Comparison of ENCODE assay signal across 22 cellular contexts in the genomic region with DNA sequence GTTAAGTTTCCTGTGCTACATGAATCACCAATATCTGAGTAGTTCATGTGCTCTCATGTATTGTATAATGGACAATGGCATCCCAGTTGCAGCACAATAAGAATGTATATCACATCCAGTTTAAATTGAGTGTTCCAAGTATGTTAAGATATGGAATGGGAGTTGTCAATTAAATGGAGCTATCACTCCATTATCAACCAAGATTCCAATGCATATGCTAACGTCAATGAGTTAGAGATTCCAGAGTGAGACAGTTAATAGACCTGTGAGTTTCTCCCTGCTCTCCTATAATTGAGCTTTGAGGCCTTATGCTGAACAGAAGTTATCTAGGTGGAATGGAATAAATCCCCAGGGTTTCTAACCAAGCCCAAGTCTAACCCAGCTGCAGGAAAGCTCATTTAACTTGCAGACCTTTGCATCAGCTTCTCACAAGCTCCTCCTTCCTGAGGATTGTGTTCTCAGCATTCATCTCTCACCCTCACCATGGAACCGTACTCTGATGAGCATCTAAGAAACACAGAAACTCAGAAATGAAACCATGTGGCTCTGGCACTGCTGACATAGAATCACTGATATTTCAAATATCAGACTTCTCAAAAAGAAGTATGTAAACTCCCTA.
DNase-seq lines count a peak whose midpoint lies in the region; TF ChIP-seq lines count a peak whose summit lies in the region.
"Had no signal": no experiment of that assay in that cellular context is flagged by ENCODE, and none has a peak within 500 bp of the region (broad histone marks: within the 10 kb centered on the region; RNA-seq: fewer than 3 reads in every experiment).

No MANE protein-coding gene starts in this region.

- H3K36me3 ChIP-seq in CD8-positive, alpha-beta memory T cell (ENCODE audit: insufficient read depth, low read length): no peaks in the 10 kb centered on the region
- H3K36me3 ChIP-seq: spleen, upper lobe of left lung, WERI-Rb-1 had no signal

- peak overlapping the region in 1 of 8 donors; percentile 50 for H3K27ac Mint-ChIP-seq in CD8-positive, alpha-beta memory T cell
- H3K27ac Mint-ChIP-seq: activated CD4-positive, alpha-beta memory T cell treated with anti-CD3 and anti-CD28 coated beads for 36 hours; activated naive CD8-positive, alpha-beta T cell treated with anti-CD3 and anti-CD28 coated beads for 36 hours; CD14-positive monocyte; naive B cell; stimulated activated naive B cell treated with anti-CD40 and anti-IgM and Interleukin-4, amounts not matched to agents 10 μg/mL and 1 μg/mL and 100 μg/mL, for 72 hours had no signal

- CTCF ChIA-PET in HEK293T (lab: Yijun Ruan, JAX): interaction anchor here (1.1 kb wide), 1 partner anchor 489 kb away, joined by 4 read pairs; no protein-coding TSS in a partner anchor
- CTCF ChIA-PET in CD8-positive, alpha-beta memory T cell (lab: Charles Lee): interaction anchor here (1.4 kb wide), 1 partner anchor 14 kb away, joined by 4 read pairs; no protein-coding TSS in a partner anchor

- H3K36me3 Mint-ChIP-seq in CD8-positive, alpha-beta memory T cell: no peaks in the 10 kb centered on the region
- H3K36me3 Mint-ChIP-seq: activated CD4-positive, alpha-beta memory T cell treated with anti-CD3 and anti-CD28 coated beads for 36 hours; activated naive CD8-positive, alpha-beta T cell treated with anti-CD3 and anti-CD28 coated beads for 36 hours; CD14-positive monocyte; naive B cell; stimulated activated naive B cell treated with anti-CD40 and anti-IgM and Interleukin-4, amounts not matched to agents 10 μg/mL and 1 μg/mL and 100 μg/mL, for 72 hours had no signal

- no peaks in the 10 kb centered on the region for H3K27me3 ChIP-seq in CD8-positive, alpha-beta memory T cell (ENCODE audit: insufficient read depth, low read length, poor library complexity, severe bottlenecking)
- H3K27me3 ChIP-seq: spleen, upper lobe of left lung had no signal

- no peak overlapping the region for H3K4me3 ChIP-seq in skeletal muscle cell (ENCODE audit: low read depth, low read length)
- no peak overlapping the region for H3K4me3 ChIP-seq in CD8-positive, alpha-beta memory T cell (ENCODE audit: low read length)
- H3K4me3 ChIP-seq: spleen, upper lobe of left lung had no signal

- no peaks in the 10 kb centered on the region for H3K4me1 ChIP-seq in CD8-positive, alpha-beta memory T cell (ENCODE audit: insufficient read depth, low read length)
- H3K4me1 ChIP-seq: spleen, upper lobe of left lung had no signal

- H3K9me3 ChIP-seq in CD8-positive, alpha-beta memory T cell (ENCODE audit: low read length): no peaks in the 10 kb centered on the region
- H3K9me3 ChIP-seq: spleen, upper lobe of left lung had no signal

- H3K27me3 Mint-ChIP-seq in CD8-positive, alpha-beta memory T cell: peaks cover 4 to 16% of the 10 kb centered on the region in 2 donors
- H3K27me3 Mint-ChIP-seq: activated naive CD8-positive, alpha-beta T cell treated with anti-CD3 and anti-CD28 coated beads for 36 hours; stimulated activated naive B cell treated with anti-CD40 and anti-IgM and Interleukin-4, amounts not matched to agents 10 μg/mL and 1 μg/mL and 100 μg/mL, for 72 hours had no signal

- H3K9me3 Mint-ChIP-seq in CD8-positive, alpha-beta memory T cell: no peaks in the 10 kb centered on the region
- H3K9me3 Mint-ChIP-seq: activated CD4-positive, alpha-beta memory T cell treated with anti-CD3 and anti-CD28 coated beads for 36 hours; activated naive CD8-positive, alpha-beta T cell treated with anti-CD3 and anti-CD28 coated beads for 36 hours; naive B cell; stimulated activated naive B cell treated with anti-CD40 and anti-IgM and Interleukin-4, amounts not matched to agents 10 μg/mL and 1 μg/mL and 100 μg/mL, for 72 hours had no signal

- DNase-seq in NCI-H146 (lab: John Stamatoyannopoulos, UW) (peak; percentile 1), NCI-H146 treated with DMSO at 0.1 percent for 48 hours (lab: John Stamatoyannopoulos, UW; ENCODE audit: unreplicated experiment) (no peak), SW480 (ENCODE audit: low spot score) (peak; percentile 2), fibroblast of the conjunctiva (ENCODE audit: low read depth) (peak; percentile 43), skeletal muscle cell (ENCODE audit: low read depth) (peak; percentile 24), HEK293T (ENCODE audit: extremely low spot score) (no peak), hypothalamus (lab: John Stamatoyannopoulos, UW) (no peak)
- no peak for DNase-seq in CD8-positive, alpha-beta memory T cell
- DNase-seq: activated CD4-positive, alpha-beta memory T cell treated with anti-CD3 and anti-CD28 coated beads for 36 hours; activated naive CD8-positive, alpha-beta T cell treated with anti-CD3 and anti-CD28 coated beads for 36 hours; activated T-cell treated with anti-CD3 and anti-CD28 coated beads, Interleukin-2, amount 50 U/mL, for 48 hours; effector CD4-positive, alpha-beta T cell; Karpas-422; naive B cell; spleen; stimulated activated naive B cell treated with anti-CD40 and anti-IgM and Interleukin-4, amounts not matched to agents 10 μg/mL and 1 μg/mL and 100 μg/mL, for 72 hours; T-helper 1 cell; upper lobe of left lung; WERI-Rb-1 had no signal

- no peaks in the 10 kb centered on the region for H3K4me1 Mint-ChIP-seq in CD8-positive, alpha-beta memory T cell
- H3K4me1 Mint-ChIP-seq: activated naive CD8-positive, alpha-beta T cell treated with anti-CD3 and anti-CD28 coated beads for 36 hours; CD14-positive monocyte; naive B cell; stimulated activated naive B cell treated with anti-CD40 and anti-IgM and Interleukin-4, amounts not matched to agents 10 μg/mL and 1 μg/mL and 100 μg/mL, for 72 hours had no signal

- POLR2A ChIA-PET in HEK293T (lab: Yijun Ruan, JAX): no interaction called here
- POLR2A ChIA-PET in CD8-positive, alpha-beta memory T cell (lab: Charles Lee): no interaction called here

- H3K4me3 Mint-ChIP-seq in CD8-positive, alpha-beta memory T cell: no peak overlapping the region
- H3K4me3 Mint-ChIP-seq: activated CD4-positive, alpha-beta memory T cell treated with anti-CD3 and anti-CD28 coated beads for 36 hours; activated naive CD8-positive, alpha-beta T cell treated with anti-CD3 and anti-CD28 coated beads for 36 hours; CD14-positive monocyte; naive B cell; stimulated activated naive B cell treated with anti-CD40 and anti-IgM and Interleukin-4, amounts not matched to agents 10 μg/mL and 1 μg/mL and 100 μg/mL, for 72 hours had no signal

- H3K27ac ChIP-seq in CD8-positive, alpha-beta memory T cell (ENCODE audit: low read depth, low read length): no peak overlapping the region
- H3K27ac ChIP-seq: 22Rv1, RWPE1, spleen, upper lobe of left lung, WERI-Rb-1 had no signal

TF ChIP-seq in HEK293T, 16 proteins besides CTCF, POLR2A, EP300 and RAD21:
- TF ChIP-seq ZNF384 (IDR thresholded peaks at IDR 0.05): no peak
- TF ChIP-seq, protein P1, sequence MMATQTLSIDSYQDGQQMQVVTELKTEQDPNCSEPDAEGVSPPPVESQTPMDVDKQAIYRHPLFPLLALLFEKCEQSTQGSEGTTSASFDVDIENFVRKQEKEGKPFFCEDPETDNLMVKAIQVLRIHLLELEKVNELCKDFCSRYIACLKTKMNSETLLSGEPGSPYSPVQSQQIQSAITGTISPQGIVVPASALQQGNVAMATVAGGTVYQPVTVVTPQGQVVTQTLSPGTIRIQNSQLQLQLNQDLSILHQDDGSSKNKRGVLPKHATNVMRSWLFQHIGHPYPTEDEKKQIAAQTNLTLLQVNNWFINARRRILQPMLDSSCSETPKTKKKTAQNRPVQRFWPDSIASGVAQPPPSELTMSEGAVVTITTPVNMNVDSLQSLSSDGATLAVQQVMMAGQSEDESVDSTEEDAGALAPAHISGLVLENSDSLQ (IDR thresholded peaks at IDR 0.05): no peak
- no peak for TF ChIP-seq LEF1 (IDR thresholded peaks at IDR 0.05; ENCODE audit: borderline replicate concordance)
- TF ChIP-seq CTBP1 (IDR thresholded peaks at IDR 0.05; ENCODE audit: borderline replicate concordance): no peak
- no peak for TF ChIP-seq HDGF (IDR thresholded peaks at IDR 0.05; ENCODE audit: borderline replicate concordance)
- TF ChIP-seq FOXK2 (IDR thresholded peaks at IDR 0.05): no peak
- no peak for TF ChIP-seq L3MBTL2 (conservative IDR thresholded peaks at IDR 0.05)
- no peak for TF ChIP-seq TARDBP (IDR thresholded peaks at IDR 0.05)
- TF ChIP-seq SUZ12 (IDR thresholded peaks at IDR 0.05): no peak
- TF ChIP-seq FOXM1 (IDR thresholded peaks at IDR 0.05; ENCODE audit: borderline replicate concordance): no peak
- TF ChIP-seq FOXA1 (IDR thresholded peaks at IDR 0.05): no peak
- no peak for TF ChIP-seq ELF4 (IDR thresholded peaks at IDR 0.05)
- no peak for TF ChIP-seq ARNT (IDR thresholded peaks at IDR 0.05)
- no peak for TF ChIP-seq BHLHE40 (IDR thresholded peaks at IDR 0.05; ENCODE audit: borderline replicate concordance)
- TF ChIP-seq NFRKB (IDR thresholded peaks at IDR 0.05): no peak
- no peak for TF ChIP-seq SP1 (IDR thresholded peaks at IDR 0.05)

Comparison
In these comparisons a context has a peak if more than half of its experiments do, and no peak if none do; other contexts are left out.
1. DNase-seq: peak in NCI-H146 (single experiment), SW480 (single experiment), fibroblast of the conjunctiva (single experiment) and skeletal muscle cell (single experiment); none in NCI-H146 treated with DMSO at 0.1 percent for 48 hours (single experiment), HEK293T (single experiment), CD8-positive, alpha-beta memory T cell (0 of 5) and hypothalamus (0 of 51).